In the genomic region with DNA sequence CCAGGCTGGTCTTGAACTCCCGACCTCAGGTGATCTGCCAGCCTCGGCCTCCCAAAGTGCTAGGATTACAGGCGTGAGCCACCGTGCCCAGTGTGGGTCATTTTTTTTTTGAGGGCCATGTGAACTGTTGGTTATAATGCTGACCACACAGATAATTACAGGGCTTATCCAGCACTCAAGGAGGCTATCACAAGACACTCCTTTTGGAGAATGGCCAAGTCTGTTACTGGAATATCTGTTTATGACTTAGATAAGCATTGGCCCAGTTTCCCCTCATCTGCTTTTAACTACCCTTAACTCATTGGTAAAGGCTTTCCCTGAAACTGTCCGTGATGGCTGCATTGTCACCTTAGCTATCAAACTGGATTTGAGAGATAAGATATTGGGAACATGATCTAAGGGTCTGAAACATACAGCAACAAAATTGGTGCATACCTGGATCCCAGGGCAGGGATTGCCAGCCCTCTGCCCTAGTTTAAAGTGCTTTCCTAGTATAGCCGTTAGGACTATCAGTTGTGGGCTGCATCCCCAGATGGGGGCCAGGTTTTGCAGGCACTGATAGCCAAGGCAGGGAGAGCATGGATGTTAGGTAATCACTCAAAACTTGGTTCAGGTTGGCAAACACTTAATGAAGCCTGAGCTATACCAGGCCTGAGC, we compare ENCODE assay signal across 24 cellular contexts. TPM values are rescaled to one million over a fixed set of nuclear protein-coding genes. Genes with fewer than 3 reads are reported as not detected.
DNase-seq lines count a peak whose midpoint lies in the region; ATAC-seq and TF ChIP-seq lines count a peak whose summit lies in the region.
"Had no signal": no experiment of that assay in that cellular context is flagged by ENCODE, and none has a peak within 500 bp of the region (broad histone marks: within the 10 kb centered on the region; RNA-seq: fewer than 3 reads in every experiment).

No MANE protein-coding gene starts in this region.

- H3K27ac ChIP-seq in VCaP: peak overlapping the region; percentile 57
- H3K27ac ChIP-seq in right cardiac atrium (ENCODE audit: low read length): no peak overlapping the region
- H3K27ac ChIP-seq: brain microvascular endothelial cell, neural progenitor cell had no signal

- DNase-seq in AG09319 (ENCODE audit: extremely low read depth, low read depth): peak; percentile 27
- peak; percentile 20 for DNase-seq in LoVo (ENCODE audit: low spot score)
- no peak for DNase-seq in right cardiac atrium
- DNase-seq in SKM-1 (lab: John Stamatoyannopoulos, UW; ENCODE audit: unreplicated experiment): no peak
- DNase-seq in putamen (ENCODE audit: low spot score): no peak
- DNase-seq in activated CD4-positive, alpha-beta T cell treated with anti-CD3 and anti-CD28 coated beads, Interleukin-2, amount 50 U/mL, for 1 hour: no peak
- no peak for DNase-seq in kidney tubule cell (ENCODE audit: low spot score)
- DNase-seq: activated CD4-positive, alpha-beta memory T cell treated with anti-CD3 and anti-CD28 coated beads, Interleukin-2, amount 10 ng/mL, durations not matched to agents 7 days and 5 days; activated CD4-positive, CD25-positive, alpha-beta regulatory T cell; activated effector memory CD4-positive, alpha-beta T cell treated with anti-CD3 and anti-CD28 coated beads, Interleukin-2, amount 50 U/mL, for 16 hours; activated naive CD8-positive, alpha-beta T cell treated with anti-CD3 and anti-CD28 coated beads, Interleukin-2, amount 50 U/mL, for 24 hours; activated T-cell treated with anti-CD3 and anti-CD28 coated beads for 4 hours; brain microvascular endothelial cell; cortex of kidney; DMS 273 treated with DMSO at 0.1 percent for 48 hours; head of caudate nucleus; KBM-7; NCI-H187 treated with DMSO at 0.1 percent for 48 hours; NCI-H510A treated with DMSO at 0.1 percent for 48 hours; SK-N-SH had no signal

- peaks cover 5% of the 10 kb centered on the region for H3K4me1 ChIP-seq in right cardiac atrium (ENCODE audit: control insufficient read depth, insufficient read depth, low read length)
- H3K4me1 ChIP-seq: neural progenitor cell had no signal

- 56% methylated on average over 6 of the region's 6 CpGs for WGBS in right cardiac atrium

- no peaks in the 10 kb centered on the region for H3K9me3 ChIP-seq in right cardiac atrium (ENCODE audit: control insufficient read depth, low read length)
- H3K9me3 ChIP-seq: SK-N-SH had no signal

- TF ChIP-seq CTCF in AG09319 (IDR thresholded peaks at IDR 0.05; ENCODE audit: low read depth, low read length): no peak
- no peak for TF ChIP-seq CTCF in VCaP (conservative IDR thresholded peaks at IDR 0.05)

- H3K4me3 ChIP-seq in right cardiac atrium (ENCODE audit: low read length): no peak overlapping the region
- H3K4me3 ChIP-seq: neural progenitor cell, smooth muscle cell had no signal

- peak; percentile 59 to 63 for ATAC-seq in right cardiac atrium
- ATAC-seq: activated naive CD8-positive, alpha-beta T cell treated with anti-CD3 and anti-CD28 coated beads, Interleukin-2, amount 50 U/mL, for 24 hours; stimulated activated memory B cell treated with anti-CD40 and anti-IgM and Interleukin-4, amounts not matched to agents 10 μg/mL and 1 μg/mL and 100 μg/mL, for 72 hours had no signal

- intact Hi-C loops in right cardiac atrium (cut with DNase I): no loop called here

- H3K27me3 ChIP-seq in right cardiac atrium (ENCODE audit: control insufficient read depth, insufficient read depth): no peaks in the 10 kb centered on the region
- H3K27me3 ChIP-seq: brain microvascular endothelial cell, neural progenitor cell had no signal

RNA-seq across cellular contexts. Expression of a gene that starts 15.6 kb away (rescaled TPM):
- 10 to 100 TPM; 31.2 to 36.4 (median 33.4) TPM for total RNA-seq in right cardiac atrium
- polyA plus RNA-seq in right cardiac atrium: 20.8 TPM

RNA-seq across cellular contexts. Expression of a gene that starts 15.7 kb away (rescaled TPM):
- 10 to 100 TPM; 16.8 to 22.1 (median 18.9) TPM for total RNA-seq in right cardiac atrium
- 16.0 TPM for polyA plus RNA-seq in right cardiac atrium

RNA-seq across cellular contexts. Expression of a gene that starts 37.5 kb away (rescaled TPM):
- 10 to 100 TPM; 33.1 to 47.1 (median 35.6) TPM for total RNA-seq in right cardiac atrium
- polyA plus RNA-seq in right cardiac atrium: 40.5 TPM

RNA-seq across cellular contexts. Expression of a gene that starts 46.6 kb away (rescaled TPM):
- 1 to 10 TPM in 3 of 4 donors, under 1 TPM in 1; 0.67 to 3.5 (median 1.5) TPM for total RNA-seq in right cardiac atrium
- 0.54 TPM for polyA plus RNA-seq in right cardiac atrium

RNA-seq across cellular contexts. Expression of a gene that starts 48.4 kb away (rescaled TPM):
- 10 to 100 TPM; 26.9 to 33.1 (median 31.6) TPM for total RNA-seq in right cardiac atrium
- 31.1 TPM for polyA plus RNA-seq in right cardiac atrium

Comparison
In these comparisons a context has a peak if more than half of its experiments do, and no peak if none do; other contexts are left out.
1. DNase-seq: peak in AG09319 (single experiment) and LoVo (single experiment); none in right cardiac atrium (0 of 3), SKM-1 (single experiment), putamen (single experiment), activated CD4-positive, alpha-beta T cell treated with anti-CD3 and anti-CD28 coated beads, Interleukin-2, amount 50 U/mL, for 1 hour (single experiment) and kidney tubule cell (single experiment).